8 cellular contexts compared by ENCODE assay signal in the genomic region with DNA sequence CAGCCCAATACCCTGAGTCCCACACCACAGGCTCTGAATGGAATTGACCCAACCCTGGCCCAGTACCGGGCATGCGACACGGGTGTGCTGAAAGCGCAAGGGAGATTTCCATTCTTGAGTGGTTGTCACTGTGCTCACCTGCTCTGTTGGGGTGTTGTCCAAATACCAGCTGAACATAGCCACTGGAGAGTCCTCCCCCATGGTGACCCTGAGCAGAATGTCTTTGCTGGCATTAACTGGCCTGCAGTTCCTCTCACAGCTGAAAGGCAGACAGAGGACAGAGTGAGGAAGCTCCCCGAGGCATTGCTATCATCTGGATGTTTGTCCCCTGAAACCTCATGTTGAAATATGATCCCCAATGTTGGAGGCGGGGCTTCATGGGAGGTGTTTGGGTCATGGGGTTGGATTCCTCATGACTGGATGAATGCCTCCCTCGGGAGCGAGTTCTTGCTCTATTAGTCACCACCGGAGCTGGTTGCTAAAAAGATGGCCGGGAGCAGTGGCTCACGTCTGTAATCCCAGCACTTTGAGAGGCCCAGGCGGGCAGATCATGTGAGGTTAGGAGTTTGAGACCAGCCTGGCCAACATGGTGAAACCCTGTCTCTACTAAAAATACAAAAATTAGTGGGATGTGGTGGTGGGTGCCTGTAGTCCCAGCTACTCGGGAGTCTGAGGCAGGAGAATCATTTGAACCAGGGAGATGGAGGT. TPM values are rescaled to one million over a fixed set of nuclear protein-coding genes. Genes with fewer than 3 reads are reported as not detected.
DNase-seq lines count a peak whose midpoint lies in the region; ATAC-seq and TF ChIP-seq lines count a peak whose summit lies in the region.

No MANE protein-coding gene starts in this region.

- H3K27me3 ChIP-seq in Panc1 (ENCODE audit: control insufficient read depth, insufficient read depth, low read length): no peaks in the 10 kb centered on the region
- no peaks in the 10 kb centered on the region for H3K27me3 ChIP-seq in neural progenitor cell

- H3K4me3 ChIP-seq in Panc1 (ENCODE audit: low read depth in 2 of 2, low read length in 2 of 2) (peak overlapping the region in 1 of 2 experiments; percentile 23; a peak in 1 of 4 replicates), neural progenitor cell (peak overlapping the region; percentile 1)

- H3K4me2 ChIP-seq in neural progenitor cell: peak overlapping the region; percentile 28

- H3K4me1 Mint-ChIP-seq in neural progenitor cell: peaks cover 17% of the 10 kb centered on the region

- TF ChIP-seq CTCF in Panc1 (IDR thresholded peaks at IDR 0.05) (no peak), neural progenitor cell (IDR thresholded peaks at IDR 0.05) (no peak)

- CTCF ChIA-PET in Panc1 (lab: Charles Lee): interaction anchor here (0.5 kb wide), 1 partner anchor 39 kb away, joined by 4 read pairs; no protein-coding TSS in a partner anchor

- H3K27me3 Mint-ChIP-seq in neural progenitor cell (ENCODE audit: insufficient read depth, low read depth): peaks cover 9% of the 10 kb centered on the region

- POLR2A ChIA-PET in Panc1 (lab: Charles Lee): no interaction called here

- H3K9me3 ChIP-seq in Panc1 (ENCODE audit: control insufficient read depth, insufficient read depth, low read depth, low read length) (no peaks in the 10 kb centered on the region), neural progenitor cell (ENCODE audit: low read depth) (no peaks in the 10 kb centered on the region)

- H3K36me3 ChIP-seq in Panc1 (ENCODE audit: control insufficient read depth, insufficient read depth, low read length) (no peaks in the 10 kb centered on the region), neural progenitor cell (no peaks in the 10 kb centered on the region)

- BruUV-seq in Panc1 (replicated peaks; lab: Mats Ljungman, UMichigan): no TSS peak

- no peaks in the 10 kb centered on the region for H3K9me3 Mint-ChIP-seq in neural progenitor cell

- peak overlapping the region; percentile 71 for H3K4me3 Mint-ChIP-seq in neural progenitor cell

- in situ Hi-C loops in Panc1 (cut with HindIII; ENCODE audit: low pct_unique_long_range_greater_than_20kb, low sequenced_read_pairs): no loop called here

- peak overlapping the region; percentile 75; the same call in 1 of the 2 replicates for H3K27ac ChIP-seq in Panc1 (ENCODE audit: low read length)
- peak overlapping the region; percentile 33 for H3K27ac ChIP-seq in neural progenitor cell

- intact Hi-C loops in Panc1 (cut with micrococcal nuclease; ENCODE audit: unreplicated experiment): no loop called here

- no peaks in the 10 kb centered on the region for H3K79me2 ChIP-seq in neural progenitor cell (ENCODE audit: low read depth)

- H3K4me1 ChIP-seq in Panc1 (ENCODE audit: control insufficient read depth, insufficient read depth, low read length) (peaks cover 3% of the 10 kb centered on the region; the same call in 1 of the 2 replicates), neural progenitor cell (peaks cover 10% of the 10 kb centered on the region)

- ATAC-seq in Panc1 (peak; percentile 93), GM21825 (IDR thresholded peaks at IDR 0.05; ENCODE audit: unreplicated experiment) (no peak), HG02973 (IDR thresholded peaks at IDR 0.05; ENCODE audit: unreplicated experiment) (no peak), GM19023 (IDR thresholded peaks at IDR 0.05; ENCODE audit: unreplicated experiment) (no peak), HG02588 (IDR thresholded peaks at IDR 0.05; ENCODE audit: unreplicated experiment) (no peak)

- H4K20me1 ChIP-seq in neural progenitor cell (ENCODE audit: low read depth): no peaks in the 10 kb centered on the region

- H3K9ac ChIP-seq in neural progenitor cell: no peak overlapping the region

- H2AFZ ChIP-seq in neural progenitor cell (replicated peaks): peak overlapping the region; percentile 90

- H3K27ac Mint-ChIP-seq in neural progenitor cell: peak overlapping the region; percentile 96

- no peaks in the 10 kb centered on the region for H3K36me3 Mint-ChIP-seq in neural progenitor cell

- H3F3A ChIP-seq in neural progenitor cell (ENCODE audit: low read depth): peaks cover 16% of the 10 kb centered on the region

- peak; percentile 93 for DNase-seq in H4 (ENCODE audit: low spot score)
- DNase-seq in Panc1 (ENCODE audit: low read depth, low spot score): peak; percentile 64
- DNase-seq in fibroblast of peridontal ligament (ENCODE audit: extremely low read depth): peak; percentile 96
- peak; percentile 88 for DNase-seq in neural progenitor cell (ENCODE audit: low spot score)

RNA-seq across cellular contexts. Expression of a gene that starts 57.3 kb away (rescaled TPM):
- total RNA-seq in H4 (2014; rRNA removed; shearing (Covaris generic)): 0.94 and 1.4 TPM in 2 replicates
- total RNA-seq in Panc1 (2021; ENCODE audit: unreplicated experiment): not detected
- not detected for polyA plus RNA-seq in Panc1 (2012; ENCODE audit: insufficient read length)
- total RNA-seq in neural progenitor cell (ENCODE audit: low replicate concordance): 3.5 and 4.2 TPM in 2 replicates
